22 cellular contexts compared by ENCODE assay signal in the genomic region with DNA sequence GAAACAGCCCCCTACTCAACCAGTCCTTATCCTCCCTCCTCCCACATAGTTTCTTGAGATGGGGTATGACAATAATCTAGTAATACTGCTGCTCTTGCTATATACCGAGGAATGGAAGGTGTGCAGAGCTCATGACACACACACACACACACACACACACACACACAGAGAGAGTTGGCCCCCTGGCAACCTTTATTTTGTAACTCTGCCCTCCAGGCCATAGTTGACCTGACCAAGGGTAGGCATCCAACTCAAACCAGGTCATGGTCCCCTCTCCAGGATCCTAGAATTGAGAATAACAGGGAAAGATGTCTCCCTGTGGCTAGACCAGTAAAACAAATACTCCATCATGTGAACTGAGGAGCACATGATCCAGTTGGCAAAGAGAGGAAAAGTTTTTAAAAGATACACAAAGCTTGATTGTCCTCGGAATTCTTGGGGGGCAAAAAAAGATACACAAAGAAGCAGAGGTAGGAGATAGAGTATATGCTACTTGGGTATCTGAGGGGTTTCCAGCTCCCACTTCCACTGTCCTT. TPM values are rescaled to one million over a fixed set of nuclear protein-coding genes. Genes with fewer than 3 reads are reported as not detected.
DNase-seq lines count a peak whose midpoint lies in the region; ATAC-seq and TF ChIP-seq lines count a peak whose summit lies in the region.
"Had no signal": no experiment of that assay in that cellular context is flagged by ENCODE, and none has a peak within 500 bp of the region (broad histone marks: within the 10 kb centered on the region; RNA-seq: fewer than 3 reads in every experiment).

No MANE protein-coding gene starts in this region.

- H3K9ac ChIP-seq in liver (ENCODE audit: low read depth in 1 of 2, low read length in 2 of 2) = no peak overlapping the region

- no peaks in the 10 kb centered on the region for H3K27me3 ChIP-seq in CD8-positive, alpha-beta T cell (ENCODE audit: insufficient read depth, low read length)
- H3K27me3 ChIP-seq in liver (ENCODE audit: control insufficient read depth in 4 of 4, insufficient read depth in 4 of 4, low read length in 3 of 4) (no peaks in the 10 kb centered on the region), body of pancreas (no peaks in the 10 kb centered on the region)
- H3K27me3 ChIP-seq: spleen had no signal

- peaks cover 18% of the 10 kb centered on the region for H3K36me3 Mint-ChIP-seq in CD8-positive, alpha-beta T cell
- H3K36me3 Mint-ChIP-seq in activated T-helper 17 cell treated with anti-CD3 and anti-CD28 coated beads, Interleukin-2, amount 50 U/mL, for 72 hours (ENCODE audit: low read depth) = peaks cover 79% of the 10 kb centered on the region
- H3K36me3 Mint-ChIP-seq: activated naive CD4-positive, alpha-beta T cell treated with anti-CD3 and anti-CD28 coated beads, Interleukin-2, amount 50 U/mL, for 72 hours had no signal

- H3K4me3 Mint-ChIP-seq in CD8-positive, alpha-beta T cell = no peak overlapping the region
- peak overlapping the region; percentile 12 for H3K4me3 Mint-ChIP-seq in activated T-helper 17 cell treated with anti-CD3 and anti-CD28 coated beads, Interleukin-2, amount 50 U/mL, for 72 hours
- H3K4me3 Mint-ChIP-seq: type B pancreatic cell had no signal

- H3K9me3 Mint-ChIP-seq in CD8-positive, alpha-beta T cell = no peaks in the 10 kb centered on the region
- no peaks in the 10 kb centered on the region for H3K9me3 Mint-ChIP-seq in activated T-helper 17 cell treated with anti-CD3 and anti-CD28 coated beads, Interleukin-2, amount 50 U/mL, for 72 hours
- H3K9me3 Mint-ChIP-seq: activated naive CD4-positive, alpha-beta T cell treated with anti-CD3 and anti-CD28 coated beads, Interleukin-2, amount 50 U/mL, for 72 hours; type B pancreatic cell had no signal

- no peak overlapping the region for H3K27ac ChIP-seq in CD8-positive, alpha-beta T cell (ENCODE audit: low read depth, low read length)
- H3K27ac ChIP-seq in liver (ENCODE audit: low read depth in 1 of 2, low read length in 2 of 2) (no peak overlapping the region), body of pancreas (no peak overlapping the region)
- H3K27ac ChIP-seq: 22Rv1, spleen, VCaP had no signal

- H3K27ac Mint-ChIP-seq in CD8-positive, alpha-beta T cell = peak overlapping the region; percentile 76
- no peak overlapping the region for H3K27ac Mint-ChIP-seq in activated T-helper 17 cell treated with anti-CD3 and anti-CD28 coated beads, Interleukin-2, amount 50 U/mL, for 72 hours
- H3K27ac Mint-ChIP-seq: type B pancreatic cell had no signal

- TF ChIP-seq CTCF in CD8-positive, alpha-beta T cell (IDR thresholded peaks at IDR 0.05) = no peak
- TF ChIP-seq CTCF in liver (IDR thresholded peaks at IDR 0.05; ENCODE audit: low read depth, low read length, missing input control) (no peak), body of pancreas (IDR thresholded peaks at IDR 0.05) (no peak), GM10248 (IDR thresholded peaks at IDR 0.05; ENCODE audit: control extremely low read depth, extremely low read depth, low read depth, missing control alignments) (no peak)

- peaks cover 27% of the 10 kb centered on the region for H3K4me1 ChIP-seq in CD8-positive, alpha-beta T cell (ENCODE audit: insufficient read depth, low read length)
- H3K4me1 ChIP-seq in liver (ENCODE audit: control insufficient read depth in 4 of 4, insufficient read depth in 4 of 4, low read length in 3 of 4) = peaks cover under 1 to 9% (median 8%) of the 10 kb centered on the region in 4 donors
- peaks cover 30% of the 10 kb centered on the region for H3K4me1 ChIP-seq in body of pancreas

- H3K4me1 Mint-ChIP-seq in CD8-positive, alpha-beta T cell (ENCODE audit: low read depth) = peaks cover 51% of the 10 kb centered on the region
- peaks cover 39% of the 10 kb centered on the region for H3K4me1 Mint-ChIP-seq in activated T-helper 17 cell treated with anti-CD3 and anti-CD28 coated beads, Interleukin-2, amount 50 U/mL, for 72 hours

- no peak for TF ChIP-seq POLR2A in body of pancreas (IDR thresholded peaks at IDR 0.05)

- intact Hi-C loops in CD8-positive, alpha-beta T cell (cut with DNase I, micrococcal nuclease) = no loop called here
- intact Hi-C loops in body of pancreas (cut with DNase I) = no loop called here

- no peaks in the 10 kb centered on the region for H3K27me3 Mint-ChIP-seq in CD8-positive, alpha-beta T cell (ENCODE audit: low read depth)
- no peaks in the 10 kb centered on the region for H3K27me3 Mint-ChIP-seq in activated T-helper 17 cell treated with anti-CD3 and anti-CD28 coated beads, Interleukin-2, amount 50 U/mL, for 72 hours
- H3K27me3 Mint-ChIP-seq: type B pancreatic cell had no signal

- DNase-seq in NCI-H2227 (lab: John Stamatoyannopoulos, UW; ENCODE audit: unreplicated experiment) (peak; percentile 7), NCI-H2227 treated with DMSO at 0.1 percent for 48 hours (lab: John Stamatoyannopoulos, UW) (no peak), NCI-H146 treated with DMSO at 0.1 percent for 48 hours (lab: John Stamatoyannopoulos, UW; ENCODE audit: unreplicated experiment) (no peak), body of pancreas (no peak), GM10248 (ENCODE audit: extremely low spot score) (no peak)
- DNase-seq in CD8-positive, alpha-beta T cell = no peak
- DNase-seq: activated CD4-positive, alpha-beta T cell treated with anti-CD3 and anti-CD28 coated beads, Interleukin-2, amount 50 U/mL, for 48 hours; activated T-cell treated with anti-CD3 and anti-CD28 coated beads, Interleukin-2, amount 50 U/mL, for 1 hour; effector CD4-positive, alpha-beta T cell; kidney; NCI-H146; retina; SHP77; spleen; stimulated activated CD4-positive, alpha-beta T cell treated with anti-CD3 and anti-CD28 coated beads, Interleukin-4, amount 100 ng/mL, for 24 hours had no signal

- WGBS in liver = 42% methylated on average over 2 of the region's 2 CpGs
- WGBS in body of pancreas, 2 donors = 51 to 52% methylated on average over 2 of the region's 2 CpGs

- peaks cover 8% of the 10 kb centered on the region for H3K36me3 ChIP-seq in CD8-positive, alpha-beta T cell (ENCODE audit: insufficient read depth, low read length)
- H3K36me3 ChIP-seq in liver (ENCODE audit: control insufficient read depth in 4 of 4, insufficient read depth in 3 of 4, low read depth in 1 of 4, low read length in 3 of 4) (peaks cover 1 to 13% (median 2%) of the 10 kb centered on the region in 4 donors), body of pancreas (replicated peaks in 1 of 2; ENCODE audit: insufficient read depth in 1 of 2, low read depth in 2 of 2) (peaks cover 0 to 9% of the 10 kb centered on the region in 2 donors)

- POLR2A ChIA-PET in CD8-positive, alpha-beta T cell (lab: Charles Lee) = interaction anchor here (1.4 kb wide), 1 partner anchor 11 kb away, joined by 5 read pairs; the partner anchor contains the start of gene ERO1A
- POLR2A ChIA-PET in GM10248 (lab: Yijun Ruan, JAX) = no interaction called here

- peak; percentile 15 to 28 for TF ChIP-seq RAD21 in liver (IDR thresholded peaks at IDR 0.05)

- no peaks in the 10 kb centered on the region for H3K9me3 ChIP-seq in CD8-positive, alpha-beta T cell (ENCODE audit: low read length)
- H3K9me3 ChIP-seq in liver (ENCODE audit: control insufficient read depth in 4 of 4, low read length in 3 of 4) = no peaks in the 10 kb centered on the region
- no peaks in the 10 kb centered on the region for H3K9me3 ChIP-seq in body of pancreas
- H3K9me3 ChIP-seq: spleen had no signal

- no peak overlapping the region for H3K4me3 ChIP-seq in CD8-positive, alpha-beta T cell (ENCODE audit: low read depth, low read length)
- H3K4me3 ChIP-seq in liver (ENCODE audit: low read depth in 1 of 3, low read length in 3 of 3) (no peak overlapping the region), body of pancreas (no peak overlapping the region)
- H3K4me3 ChIP-seq: K562, spleen had no signal

- CTCF ChIA-PET in CD8-positive, alpha-beta T cell (lab: Charles Lee) = interaction anchor here (1.5 kb wide), 1 partner anchor 93 kb away, joined by 3 read pairs; no protein-coding TSS in a partner anchor
- CTCF ChIA-PET in GM10248 (lab: Yijun Ruan, JAX) = interaction anchor here (1.2 to 1.5 kb wide), 3 partner anchors 9 to 16 kb away, joined by 3 to 4 read pairs (median 3); no protein-coding TSS in a partner anchor

- no peak for ATAC-seq in CD8-positive, alpha-beta T cell
- no peak for ATAC-seq in activated T-helper 17 cell treated with anti-CD3 and anti-CD28 coated beads, Interleukin-2, amount 50 U/mL, for 72 hours (replicated peaks)
- ATAC-seq in body of pancreas = no peak
- ATAC-seq: activated naive CD4-positive, alpha-beta T cell treated with anti-CD3 and anti-CD28 coated beads, Interleukin-2, amount 50 U/mL, for 72 hours; K562 had no signal

TF ChIP-seq in liver, 16 proteins besides CTCF, POLR2A, EP300 and RAD21:
- TF ChIP-seq YY1 (IDR thresholded peaks at IDR 0.05) (peak; percentile 30), HNF4A (conservative IDR thresholded peaks at IDR 0.05) (peak; percentile 84 to 98), FOXA2 (IDR thresholded peaks at IDR 0.05) (no peak), NR2F2 (IDR thresholded peaks at IDR 0.05) (peak; percentile 59), SP1 (IDR thresholded peaks at IDR 0.05) (peak; percentile 49), RXRA (IDR thresholded peaks at IDR 0.05) (peak; percentile 77 to 92), EGR1 (IDR thresholded peaks at IDR 0.05; ENCODE audit: low read depth in 2 of 2) (no peak), HNF4G (IDR thresholded peaks at IDR 0.05) (peak; percentile 78)

RNA-seq across cellular contexts. Expression of gene ERO1A, which starts 11.3 kb away (rescaled TPM):
- total RNA-seq in CD8-positive, alpha-beta T cell = 10 to 100 TPM; 55.3 to 55.4 TPM
- total RNA-seq in activated T-helper 17 cell treated with anti-CD3 and anti-CD28 coated beads, Interleukin-2, amount 50 U/mL, for 72 hours = 100 to 1,000 TPM; 220 to 329 TPM
- total RNA-seq in liver = 10 to 100 TPM; 22.2 to 42.3 TPM
- 10 to 100 TPM; 16.5 to 17.8 TPM for polyA plus RNA-seq in liver
- total RNA-seq in body of pancreas = 10 to 100 TPM; 30.9 to 42.5 TPM

RNA-seq across cellular contexts. Expression of gene PSMC6, which starts 22.9 kb away (rescaled TPM):
- total RNA-seq in CD8-positive, alpha-beta T cell = 100 to 1,000 TPM; 108 to 122 TPM
- total RNA-seq in activated T-helper 17 cell treated with anti-CD3 and anti-CD28 coated beads, Interleukin-2, amount 50 U/mL, for 72 hours = 100 to 1,000 TPM in 1 of 2 donors, 10 to 100 TPM in 1; 90.0 to 122 TPM
- total RNA-seq in liver (10 to 100 TPM; 72.3 to 98.9 TPM), body of pancreas (10 to 100 TPM; 37.2 to 66.7 TPM)
- polyA plus RNA-seq in liver = 10 to 100 TPM; 43.2 to 66.2 TPM

RNA-seq across cellular contexts. Expression of gene STYX, which starts 45.9 kb away (rescaled TPM):
- total RNA-seq in CD8-positive, alpha-beta T cell = 10 to 100 TPM; 15.9 to 16.6 TPM
- 10 to 100 TPM; 13.4 to 14.0 TPM for total RNA-seq in activated T-helper 17 cell treated with anti-CD3 and anti-CD28 coated beads, Interleukin-2, amount 50 U/mL, for 72 hours
- total RNA-seq in liver (10 to 100 TPM; 18.7 to 21.2 TPM), body of pancreas (10 to 100 TPM in 1 of 2 donors, 1 to 10 TPM in 1; 5.6 to 11.4 TPM)
- polyA plus RNA-seq in liver = 10 to 100 TPM in 1 of 2 donors, 1 to 10 TPM in 1; 5.9 to 15.8 TPM
